ENCODE assay signal across 15 cellular contexts in the genomic region with DNA sequence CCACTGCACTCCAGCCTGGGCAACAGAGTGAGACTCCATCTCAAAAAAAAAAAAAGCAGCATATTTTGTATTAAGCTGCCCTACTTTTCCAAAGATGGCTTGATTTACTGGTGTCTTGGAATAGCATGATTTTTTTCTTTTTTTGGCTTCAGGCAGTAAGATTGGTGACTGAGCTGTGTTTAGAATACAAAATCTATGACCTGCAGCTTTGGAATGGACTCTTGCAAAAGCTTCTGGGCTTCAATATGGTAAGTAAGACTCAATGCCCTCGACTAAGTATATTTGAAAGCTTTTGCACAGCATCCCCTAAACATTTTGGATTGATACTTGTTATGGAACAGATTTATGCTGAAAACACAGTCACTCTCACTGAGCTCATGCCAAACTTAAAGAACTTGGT.
DNase-seq lines count a peak whose midpoint lies in the region; TF ChIP-seq lines count a peak whose summit lies in the region.
"Had no signal": no experiment of that assay in that cellular context is flagged by ENCODE, and none has a peak within 500 bp of the region (broad histone marks: within the 10 kb centered on the region; RNA-seq: fewer than 3 reads in every experiment).

No MANE protein-coding gene starts in this region.

- DNase-seq in EH (ENCODE audit: low read depth) = peak; percentile 28
- DNase-seq in adipocyte (ENCODE audit: low read depth) = peak; percentile 47
- DNase-seq in fibroblast of villous mesenchyme (ENCODE audit: low read depth) = peak; percentile 27
- no peak for DNase-seq in vagina (ENCODE audit: extremely low spot score in 2 of 2)
- no peak for DNase-seq in stimulated activated CD4-positive, alpha-beta T cell treated with anti-CD3 and anti-CD28 coated beads, Interleukin-2, amount 100 ng/mL, for 24 hours
- no peak for DNase-seq in retina
- DNase-seq in germinal center (ENCODE audit: low spot score) = no peak
- DNase-seq: ACHN, C1 segment of cervical spinal cord, EL, NCI-H1417 treated with DMSO at 0.1 percent for 48 hours, NCI-H2029 treated with DMSO at 0.1 percent for 48 hours, NCI-H510A, SHP77 treated with DMSO at 0.1 percent for 48 hours had no signal

- H3K4me3 ChIP-seq in adipocyte (ENCODE audit: low read length) = no peak overlapping the region
- H3K4me3 ChIP-seq in fibroblast of villous mesenchyme (ENCODE audit: low read depth, low read length) = no peak overlapping the region
- no peak overlapping the region for H3K4me3 ChIP-seq in vagina
- H3K4me3 ChIP-seq: HAP-1 had no signal

- H3K27ac ChIP-seq in vagina = peak overlapping the region; percentile 68

- no peaks in the 10 kb centered on the region for H3K9me3 ChIP-seq in adipocyte (ENCODE audit: control insufficient read depth, low read length)
- no peaks in the 10 kb centered on the region for H3K9me3 ChIP-seq in vagina
- H3K9me3 ChIP-seq: HAP-1 had no signal

- no peak for TF ChIP-seq POLR2A in vagina (IDR thresholded peaks at IDR 0.05)

- H3K9ac ChIP-seq in adipocyte (ENCODE audit: low read length) = no peak overlapping the region

- H3K27me3 ChIP-seq in adipocyte (replicated peaks; ENCODE audit: control insufficient read depth, insufficient read depth, low read length) = no peaks in the 10 kb centered on the region
- H3K27me3 ChIP-seq in vagina = no peaks in the 10 kb centered on the region

- TF ChIP-seq CTCF in fibroblast of villous mesenchyme (IDR thresholded peaks at IDR 0.05; ENCODE audit: insufficient read depth, low read depth, low read length) (no peak), vagina (IDR thresholded peaks at IDR 0.05) (no peak)

- H3K4me1 ChIP-seq in adipocyte (ENCODE audit: control insufficient read depth, insufficient read depth, low read length) (peaks cover 10% of the 10 kb centered on the region), vagina (peaks cover 15% of the 10 kb centered on the region)
- H3K4me1 ChIP-seq: HAP-1 had no signal

- intact Hi-C loops in vagina (cut with DNase I) = no loop called here

- H3K36me3 ChIP-seq in adipocyte (ENCODE audit: control insufficient read depth, insufficient read depth, low read length, severe bottlenecking) (peaks cover 3% of the 10 kb centered on the region), vagina (no peaks in the 10 kb centered on the region)

Comparison
In these comparisons a context has a peak if more than half of its experiments do, and no peak if none do; other contexts are left out.
1. DNase-seq: peak in EH (single experiment), adipocyte (single experiment) and fibroblast of villous mesenchyme (single experiment); none in vagina (0 of 2), stimulated activated CD4-positive, alpha-beta T cell treated with anti-CD3 and anti-CD28 coated beads, Interleukin-2, amount 100 ng/mL, for 24 hours (0 of 2), retina (single experiment) and germinal center (single experiment).